10 cellular contexts compared by ENCODE assay signal in the genomic region with DNA sequence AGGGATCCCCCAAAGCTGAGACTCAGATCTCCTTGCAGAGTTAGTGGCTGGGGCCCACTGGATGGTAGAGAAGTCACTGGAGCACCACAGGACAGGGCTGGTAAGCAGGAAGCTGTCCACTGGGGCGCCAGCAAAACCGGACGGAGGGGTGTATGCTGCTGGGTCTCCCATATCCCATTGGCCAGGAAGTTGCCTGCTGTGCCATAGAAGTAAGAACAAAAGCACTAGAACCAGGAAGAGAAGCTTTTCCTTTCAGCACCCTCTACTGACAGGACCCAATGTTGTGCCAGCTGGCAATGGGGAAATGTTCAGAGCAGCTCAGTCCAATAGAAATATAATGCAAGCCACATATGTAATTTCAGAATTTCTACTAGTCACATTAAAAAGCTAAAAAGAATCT.
DNase-seq lines count a peak whose midpoint lies in the region; ATAC-seq, FAIRE-seq and TF ChIP-seq lines count a peak whose summit lies in the region.
"Had no signal": no experiment of that assay in that cellular context is flagged by ENCODE, and none has a peak within 500 bp of the region (broad histone marks: within the 10 kb centered on the region; RNA-seq: fewer than 3 reads in every experiment).

No MANE protein-coding gene starts in this region.

- no peak overlapping the region for H3K4me2 ChIP-seq in mesenchymal stem cell (ENCODE audit: low read length, poor library complexity, severe bottlenecking)

- H3K4me3 ChIP-seq in bronchial epithelial cell (ENCODE audit: low read depth, low read length) (no peak overlapping the region), mesenchymal stem cell (ENCODE audit: insufficient read depth in 1 of 2, low read depth in 1 of 2, low read length in 2 of 2) (no peak overlapping the region)
- no peak overlapping the region for H3K4me3 ChIP-seq in CD4-positive, alpha-beta memory T cell (ENCODE audit: low read length in 2 of 2)

- H3K27me3 ChIP-seq in bronchial epithelial cell (ENCODE audit: control insufficient read depth, insufficient read depth, low read length), result peaks cover 3% of the 10 kb centered on the region
- peaks cover 0 to 22% of the 10 kb centered on the region in 2 experiments for H3K27me3 ChIP-seq in mesenchymal stem cell (ENCODE audit: control insufficient read depth in 1 of 2, insufficient read depth in 1 of 2, low read length in 2 of 2)
- no peaks in the 10 kb centered on the region for H3K27me3 ChIP-seq in CD4-positive, alpha-beta memory T cell (ENCODE audit: insufficient read depth, low read length)

- H3K36me3 ChIP-seq in bronchial epithelial cell (ENCODE audit: control insufficient read depth, insufficient read depth, low read length) (no peaks in the 10 kb centered on the region), mesenchymal stem cell (ENCODE audit: control insufficient read depth in 1 of 2, insufficient read depth in 2 of 2, low read depth in 1 of 2, low read length in 2 of 2) (no peaks in the 10 kb centered on the region)
- H3K36me3 ChIP-seq in CD4-positive, alpha-beta memory T cell (ENCODE audit: insufficient read depth, low read length), result no peaks in the 10 kb centered on the region

- peaks cover 3% of the 10 kb centered on the region for H3K4me1 ChIP-seq in mesenchymal stem cell (ENCODE audit: control insufficient read depth, insufficient read depth, low read depth, low read length)
- H3K4me1 ChIP-seq in CD4-positive, alpha-beta memory T cell (ENCODE audit: insufficient read depth, low read length), result no peaks in the 10 kb centered on the region

- CTCF ChIA-PET in CD4-positive, alpha-beta memory T cell (lab: Charles Lee; ENCODE audit: partially characterized antibody), result no interaction called here

- H3K36me3 Mint-ChIP-seq in CD4-positive, alpha-beta memory T cell, result no peaks in the 10 kb centered on the region

- H4K8ac ChIP-seq in mesenchymal stem cell (ENCODE audit: low read length), result no peak overlapping the region

- H3K9me3 ChIP-seq in mesenchymal stem cell (ENCODE audit: control insufficient read depth, low read length), result no peaks in the 10 kb centered on the region
- no peaks in the 10 kb centered on the region for H3K9me3 ChIP-seq in CD4-positive, alpha-beta memory T cell (ENCODE audit: control insufficient read depth in 1 of 2, low read length in 2 of 2)

- peaks cover 5 to 10% of the 10 kb centered on the region in 2 donors for H3K27me3 Mint-ChIP-seq in CD4-positive, alpha-beta memory T cell

- H2BK12ac ChIP-seq in mesenchymal stem cell (ENCODE audit: low read length in 2 of 2), result no peak overlapping the region

- no peak overlapping the region for H3K4me3 Mint-ChIP-seq in CD4-positive, alpha-beta memory T cell

- no peaks in the 10 kb centered on the region for H3K9me3 Mint-ChIP-seq in CD4-positive, alpha-beta memory T cell

- H2AK5ac ChIP-seq in mesenchymal stem cell (ENCODE audit: low read length, severe bottlenecking), result no peak overlapping the region

- WGBS in mesenchymal stem cell, result 42% methylated on average over 3 of the region's 3 CpGs

- FAIRE-seq in bronchial epithelial cell (lab: Jason Lieb, UNC), result no peak

- peak overlapping the region in 1 of 2 experiments; percentile 69 for H3K4ac ChIP-seq in mesenchymal stem cell (ENCODE audit: low read depth in 1 of 2, low read length in 2 of 2)

- peak overlapping the region; percentile 31 for H4K91ac ChIP-seq in mesenchymal stem cell (ENCODE audit: low read length)

- ATAC-seq in HG02970 (IDR thresholded peaks at IDR 0.05; ENCODE audit: low FRiP score, unreplicated experiment), result no peak
- no peak for ATAC-seq in HG03521 (IDR thresholded peaks at IDR 0.05; ENCODE audit: unreplicated experiment)

- no peaks in the 10 kb centered on the region for H3K4me1 Mint-ChIP-seq in CD4-positive, alpha-beta memory T cell

- H2BK15ac ChIP-seq in mesenchymal stem cell (ENCODE audit: low read depth, poor library complexity, severe bottlenecking), result no peak overlapping the region

- H3K14ac ChIP-seq in mesenchymal stem cell (ENCODE audit: low read length in 2 of 2), result peak overlapping the region in 1 of 2 experiments; percentile 9

- H3K79me1 ChIP-seq in mesenchymal stem cell (replicated peaks; ENCODE audit: low read length, poor library complexity, severe bottlenecking), result no peaks in the 10 kb centered on the region

- TF ChIP-seq CTCF in bronchial epithelial cell (IDR thresholded peaks at IDR 0.05; ENCODE audit: insufficient read depth, low read length, severe bottlenecking), result peak; percentile 31

- no peak overlapping the region for H3K18ac ChIP-seq in mesenchymal stem cell (ENCODE audit: low read depth in 1 of 2, low read length in 2 of 2)

- H2BK5ac ChIP-seq in mesenchymal stem cell (ENCODE audit: low read depth, low read length, poor library complexity, severe bottlenecking), result no peak overlapping the region

- H3K9ac ChIP-seq in mesenchymal stem cell (ENCODE audit: low read length), result no peak overlapping the region
- H3K9ac ChIP-seq: KMS-11 had no signal

- intact Hi-C loops in CD4-positive, alpha-beta memory T cell (cut with micrococcal nuclease), result no loop called here

- POLR2A ChIA-PET in CD4-positive, alpha-beta memory T cell (lab: Charles Lee; ENCODE audit: partially characterized antibody), result no interaction called here

- no peak overlapping the region for H2BK120ac ChIP-seq in mesenchymal stem cell (ENCODE audit: low read depth, low read length)

- H3K27ac ChIP-seq in mesenchymal stem cell (ENCODE audit: low read length, poor library complexity, severe bottlenecking), result no peak overlapping the region
- no peak overlapping the region for H3K27ac ChIP-seq in CD4-positive, alpha-beta memory T cell (ENCODE audit: low read depth, low read length)
- H3K27ac ChIP-seq: KMS-11 had no signal

- H3K27ac Mint-ChIP-seq in CD4-positive, alpha-beta memory T cell, result no peak overlapping the region

- H3K23ac ChIP-seq in mesenchymal stem cell (ENCODE audit: low read length in 2 of 2), result no peak overlapping the region

- no peak overlapping the region for H2AFZ ChIP-seq in mesenchymal stem cell (ENCODE audit: low read depth, low read length)

- peak; percentile 34 for DNase-seq in EH (ENCODE audit: low read depth)
- DNase-seq in NCI-H1694 treated with DMSO at 0.1 percent for 48 hours (lab: John Stamatoyannopoulos, UW), result peak; percentile 23
- peak; percentile 37 for DNase-seq in bronchial epithelial cell (ENCODE audit: low read depth)
- no peak for DNase-seq in mesenchymal stem cell
- no peak for DNase-seq in GM19238 (ENCODE audit: insufficient read length, low spot score)
- no peak for DNase-seq in CD4-positive, alpha-beta memory T cell
- DNase-seq: activated naive CD4-positive, alpha-beta T cell treated with anti-CD3 and anti-CD28 coated beads, Interleukin-2, amount 50 U/mL, for 16 hours had no signal

Comparison
In these comparisons a context has a peak if more than half of its experiments do, and no peak if none do; other contexts are left out.
1. DNase-seq: peak in EH (single experiment), NCI-H1694 treated with DMSO at 0.1 percent for 48 hours (single experiment) and bronchial epithelial cell (single experiment); none in mesenchymal stem cell (single experiment), GM19238 (single experiment) and CD4-positive, alpha-beta memory T cell (0 of 5).